Comparison of ENCODE assay signal across 18 cellular contexts in genomic region chr9:109976328-109976702, GRCh38.
"Had no signal": no experiment of that assay in that cellular context is flagged by ENCODE, and none has a peak within 500 bp of the region (broad histone marks: within the 10 kb centered on the region; RNA-seq: fewer than 3 reads in every experiment).

No MANE protein-coding gene starts in this region.

- H3K4me3 ChIP-seq: body of pancreas, mucosa of descending colon, sigmoid colon, thoracic aorta, upper lobe of right lung had no signal

- H3K27me3 Mint-ChIP-seq: activated CD8-positive, alpha-beta T cell treated with anti-CD3 and anti-CD28 coated beads for 36 hours; activated naive CD4-positive, alpha-beta T cell treated with anti-CD3 and anti-CD28 coated beads, Interleukin-2, amount 50 U/mL, for 24 hours; T-helper 17 cell had no signal

- H3K9me3 Mint-ChIP-seq: activated CD8-positive, alpha-beta T cell treated with anti-CD3 and anti-CD28 coated beads for 36 hours; activated naive CD4-positive, alpha-beta T cell treated with anti-CD3 and anti-CD28 coated beads, Interleukin-2, amount 50 U/mL, for 24 hours; naive thymus-derived CD8-positive, alpha-beta T cell had no signal

- DNase-seq: activated CD8-positive, alpha-beta memory T cell treated with anti-CD3 and anti-CD28 coated beads, Interleukin-2, amount 50 U/mL, for 4 hours; activated CD8-positive, alpha-beta T cell treated with anti-CD3 and anti-CD28 coated beads for 36 hours; amniotic stem cell; body of pancreas; caudate nucleus; islet precursor cell; mammary epithelial cell; mucosa of descending colon; naive thymus-derived CD8-positive, alpha-beta T cell; sigmoid colon; T-helper 17 cell; upper lobe of right lung had no signal

- H3K36me3 ChIP-seq: sigmoid colon, thoracic aorta, upper lobe of right lung had no signal

- ATAC-seq: activated CD4-positive, CD25-positive, alpha-beta regulatory T cell treated with anti-CD3 and anti-CD28 coated beads, Interleukin-2, amount 50 U/mL, for 24 hours; activated CD8-positive, alpha-beta T cell treated with anti-CD3 and anti-CD28 coated beads for 36 hours; body of pancreas; esophagus mucosa; left lobe of liver; mucosa of descending colon; naive thymus-derived CD8-positive, alpha-beta T cell; T-helper 17 cell; upper lobe of right lung had no signal

- H3K27ac ChIP-seq: body of pancreas, parathyroid adenoma, upper lobe of right lung had no signal

- H3K27me3 ChIP-seq: body of pancreas, sigmoid colon, upper lobe of right lung had no signal

- H3K27ac Mint-ChIP-seq: activated CD8-positive, alpha-beta T cell treated with anti-CD3 and anti-CD28 coated beads for 36 hours; activated naive CD4-positive, alpha-beta T cell treated with anti-CD3 and anti-CD28 coated beads, Interleukin-2, amount 50 U/mL, for 24 hours; T-helper 17 cell had no signal

- H3K4me1 ChIP-seq: body of pancreas, parathyroid adenoma, sigmoid colon had no signal

- H3K36me3 Mint-ChIP-seq: activated naive CD4-positive, alpha-beta T cell treated with anti-CD3 and anti-CD28 coated beads, Interleukin-2, amount 50 U/mL, for 24 hours; naive thymus-derived CD8-positive, alpha-beta T cell had no signal

- H3K9me3 ChIP-seq: body of pancreas, mucosa of descending colon, sigmoid colon, thoracic aorta, upper lobe of right lung had no signal

- H3K4me3 Mint-ChIP-seq: activated CD8-positive, alpha-beta T cell treated with anti-CD3 and anti-CD28 coated beads for 36 hours; activated naive CD4-positive, alpha-beta T cell treated with anti-CD3 and anti-CD28 coated beads, Interleukin-2, amount 50 U/mL, for 24 hours; naive thymus-derived CD8-positive, alpha-beta T cell; T-helper 17 cell had no signal
